ENCODE assay signal across 9 cellular contexts in the genomic region with DNA sequence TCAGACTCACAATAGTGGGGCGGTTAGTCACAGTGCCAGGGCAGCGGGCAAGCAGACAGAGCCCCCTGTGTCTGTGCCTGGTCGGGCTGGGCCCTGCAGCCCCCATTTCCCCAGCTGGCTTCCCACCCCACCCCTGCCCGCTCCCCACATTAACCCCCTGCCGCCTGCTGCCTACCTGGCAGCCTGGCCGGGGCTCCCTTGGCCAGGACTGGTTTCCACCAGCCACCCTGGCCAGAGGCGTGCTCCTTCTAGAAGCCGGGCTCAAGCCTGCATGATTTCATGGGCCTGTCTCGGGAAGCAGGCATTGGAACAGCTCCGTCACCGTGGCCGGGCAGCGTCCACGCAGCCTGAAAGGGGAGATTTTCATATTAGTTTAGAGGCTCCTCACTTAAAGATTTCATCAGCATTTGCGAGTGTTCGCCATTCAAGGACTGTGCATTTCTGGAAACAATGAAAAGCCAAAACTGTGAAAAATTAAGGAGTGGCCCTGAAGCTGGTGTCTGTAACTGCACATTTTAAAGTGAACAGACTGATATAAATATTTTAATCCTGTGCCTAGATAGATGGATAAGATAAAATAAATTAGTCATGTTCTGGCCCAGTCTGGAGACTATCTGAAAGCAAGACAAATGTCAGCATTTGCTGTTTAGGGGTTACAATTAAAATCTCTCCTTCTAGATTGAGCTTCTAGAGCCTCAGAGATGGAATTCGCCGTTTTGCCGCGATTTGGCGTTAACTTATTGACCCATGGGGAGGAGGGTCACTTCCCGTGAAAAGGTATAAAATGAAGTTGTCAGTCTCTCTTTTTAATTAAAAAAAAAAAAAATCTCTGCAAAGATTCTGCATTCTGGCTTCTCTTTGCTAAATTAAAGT.
DNase-seq lines count a peak whose midpoint lies in the region; ATAC-seq and TF ChIP-seq lines count a peak whose summit lies in the region.
"Had no signal": no experiment of that assay in that cellular context is flagged by ENCODE, and none has a peak within 500 bp of the region (broad histone marks: within the 10 kb centered on the region; RNA-seq: fewer than 3 reads in every experiment).

No MANE protein-coding gene starts in this region.

- H3K9me3 ChIP-seq in colonic mucosa (no peaks in the 10 kb centered on the region), muscle layer of colon (ENCODE audit: low read length) (no peaks in the 10 kb centered on the region)

- H3K79me2 ChIP-seq in ACC112 (ENCODE audit: control insufficient read depth, insufficient read depth, low read length, unreplicated experiment), result peaks cover 89% of the 10 kb centered on the region

- H3K4me3 ChIP-seq in ACC112 (ENCODE audit: low read depth, low read length) (peak overlapping the region; percentile 76), colonic mucosa (no peak overlapping the region), muscle layer of colon (ENCODE audit: low read depth in 1 of 2, low read length in 2 of 2) (peak overlapping the region; percentile 22 to 69)

- intact Hi-C loops in colonic mucosa (cut with DNase I), result no loop called here

- H3K36me3 ChIP-seq in ACC112 (ENCODE audit: insufficient read depth, low read length) (no peaks in the 10 kb centered on the region), colonic mucosa (no peaks in the 10 kb centered on the region), muscle layer of colon (ENCODE audit: insufficient read depth, low read length) (peaks cover under 1% of the 10 kb centered on the region)

- no peak for TF ChIP-seq CTCF in colonic mucosa (IDR thresholded peaks at IDR 0.05)

- DNase-seq in KBM-7 (peak; percentile 36), colonic mucosa (no peak), DMS79 (lab: John Stamatoyannopoulos, UW) (no peak)
- DNase-seq in activated naive CD4-positive, alpha-beta T cell treated with anti-CD3 and anti-CD28 coated beads, Interleukin-2, amount 50 U/mL, for 16 hours, result no peak
- no peak for DNase-seq in stimulated activated naive CD4-positive, alpha-beta T cell (lab: John Stamatoyannopoulos, UW)

- H3K9ac ChIP-seq in colonic mucosa (ENCODE audit: low read depth in 2 of 2, low read length in 2 of 2), result peak overlapping the region; percentile 48 to 99
- peak overlapping the region; percentile 73 for H3K9ac ChIP-seq in muscle layer of colon (ENCODE audit: low read length)

- H3K4me1 ChIP-seq in ACC112 (ENCODE audit: control insufficient read depth, insufficient read depth, low read length, unreplicated experiment) (peaks cover 34% of the 10 kb centered on the region), colonic mucosa (peaks cover 18% of the 10 kb centered on the region), muscle layer of colon (ENCODE audit: insufficient read depth, low read length) (peaks cover 67% of the 10 kb centered on the region)

- in situ Hi-C loops in KBM-7 (cut with MboI; ENCODE audit: low pct_unique_long_range_greater_than_20kb, low sequenced_read_pairs), result no loop called here

- ATAC-seq in HG02885 (IDR thresholded peaks at IDR 0.05; ENCODE audit: poor library complexity, unreplicated experiment), result no peak
- ATAC-seq: GM12878 had no signal

- peak overlapping the region; percentile 93 for H3K27ac ChIP-seq in ACC112 (ENCODE audit: low read depth, low read length)
- peak overlapping the region; percentile 96 for H3K27ac ChIP-seq in colonic mucosa
- H3K27ac ChIP-seq in muscle layer of colon (ENCODE audit: low read depth, low read length), result peak overlapping the region; percentile 75

- H3K27me3 ChIP-seq in ACC112 (ENCODE audit: insufficient read depth, low read length) (no peaks in the 10 kb centered on the region), colonic mucosa (no peaks in the 10 kb centered on the region), muscle layer of colon (ENCODE audit: control insufficient read depth in 1 of 2, insufficient read depth in 2 of 2, low read length in 2 of 2) (no peaks in the 10 kb centered on the region)

- peak overlapping the region; percentile 24 for H2AFZ ChIP-seq in ACC112 (ENCODE audit: low read length, unreplicated experiment)
